8 cellular contexts compared by ENCODE assay signal in genomic region chr20:50932016-50932338, GRCh38. TPM values are rescaled to one million over a fixed set of nuclear protein-coding genes. Genes with fewer than 3 reads are reported as not detected.
DNase-seq lines count a peak whose midpoint lies in the region; ATAC-seq and TF ChIP-seq lines count a peak whose summit lies in the region.

No MANE protein-coding gene starts in this region.

- H3K27ac ChIP-seq in ascending aorta: peak overlapping the region; percentile 99
- H3K27ac ChIP-seq in vagina: peak overlapping the region; percentile 99

- no peak for TF ChIP-seq POLR2A in vagina (IDR thresholded peaks at IDR 0.05)

- H3K36me3 ChIP-seq in ascending aorta: peaks cover 19 to 29% of the 10 kb centered on the region in 2 donors
- peaks cover 0 to 30% of the 10 kb centered on the region in 2 donors for H3K36me3 ChIP-seq in vagina

- H3K27ac Mint-ChIP-seq in stimulated activated naive CD8-positive, alpha-beta T cell treated with anti-CD3 and anti-CD28 coated beads, Interleukin-15, Interleukin-2, amounts not matched to agents 100 ng/mL and 50 ng/mL, for 24 hours: peak overlapping the region; percentile 93
- peak overlapping the region; percentile 97 for H3K27ac Mint-ChIP-seq in memory B cell

- no peaks in the 10 kb centered on the region for H3K27me3 Mint-ChIP-seq in stimulated activated naive CD8-positive, alpha-beta T cell treated with anti-CD3 and anti-CD28 coated beads, Interleukin-15, Interleukin-2, amounts not matched to agents 100 ng/mL and 50 ng/mL, for 24 hours
- H3K27me3 Mint-ChIP-seq in memory B cell: no peaks in the 10 kb centered on the region

- H3K36me3 Mint-ChIP-seq in stimulated activated naive CD8-positive, alpha-beta T cell treated with anti-CD3 and anti-CD28 coated beads, Interleukin-15, Interleukin-2, amounts not matched to agents 100 ng/mL and 50 ng/mL, for 24 hours (ENCODE audit: low read depth): peaks cover 75% of the 10 kb centered on the region
- H3K36me3 Mint-ChIP-seq in memory B cell: peaks cover 17% of the 10 kb centered on the region

- no peaks in the 10 kb centered on the region for H3K27me3 ChIP-seq in ascending aorta
- no peaks in the 10 kb centered on the region for H3K27me3 ChIP-seq in vagina

- H3K9me3 Mint-ChIP-seq in stimulated activated naive CD8-positive, alpha-beta T cell treated with anti-CD3 and anti-CD28 coated beads, Interleukin-15, Interleukin-2, amounts not matched to agents 100 ng/mL and 50 ng/mL, for 24 hours: no peaks in the 10 kb centered on the region
- H3K9me3 Mint-ChIP-seq in memory B cell: no peaks in the 10 kb centered on the region

- peaks cover 0 to 7% of the 10 kb centered on the region in 2 donors for H3K4me1 ChIP-seq in ascending aorta
- peaks cover 40% of the 10 kb centered on the region for H3K4me1 ChIP-seq in vagina

- no peak for ATAC-seq in stimulated activated naive CD8-positive, alpha-beta T cell treated with anti-CD3 and anti-CD28 coated beads, Interleukin-15, Interleukin-2, amounts not matched to agents 100 U/mL and 50 U/mL, for 24 hours
- ATAC-seq in memory B cell (ENCODE audit: low read depth): no peak
- no peak for ATAC-seq in HG02885 (IDR thresholded peaks at IDR 0.05; ENCODE audit: poor library complexity, unreplicated experiment)

- peak overlapping the region; percentile 81 for H3K4me3 Mint-ChIP-seq in stimulated activated naive CD8-positive, alpha-beta T cell treated with anti-CD3 and anti-CD28 coated beads, Interleukin-15, Interleukin-2, amounts not matched to agents 100 ng/mL and 50 ng/mL, for 24 hours
- H3K4me3 Mint-ChIP-seq in memory B cell: peak overlapping the region; percentile 82

- intact Hi-C loops in ascending aorta (cut with DNase I): no loop called here
- intact Hi-C loops in vagina (cut with DNase I): loop anchor here (5.0 kb wide), 1 partner anchor 140 kb away; no protein-coding TSS in a partner anchor

- TF ChIP-seq CTCF in ascending aorta (IDR thresholded peaks at IDR 0.05): no peak
- TF ChIP-seq CTCF in vagina (IDR thresholded peaks at IDR 0.05): no peak

- H3K9me3 ChIP-seq in ascending aorta (no peaks in the 10 kb centered on the region), vagina (no peaks in the 10 kb centered on the region)

- peaks cover 41% of the 10 kb centered on the region for H3K4me1 Mint-ChIP-seq in stimulated activated naive CD8-positive, alpha-beta T cell treated with anti-CD3 and anti-CD28 coated beads, Interleukin-15, Interleukin-2, amounts not matched to agents 100 ng/mL and 50 ng/mL, for 24 hours (ENCODE audit: low read depth)
- H3K4me1 Mint-ChIP-seq in memory B cell: peaks cover 18% of the 10 kb centered on the region

- DNase-seq in stimulated activated naive CD8-positive, alpha-beta T cell treated with anti-CD3 and anti-CD28 coated beads, Interleukin-15, Interleukin-2, amounts not matched to agents 100 U/mL and 50 U/mL, for 24 hours: no peak
- DNase-seq in ascending aorta (ENCODE audit: low spot score in 2 of 2) (no peak), memory B cell (ENCODE audit: low spot score in 2 of 2) (no peak), vagina (ENCODE audit: extremely low spot score in 2 of 2) (no peak), NCI-H2107 (lab: John Stamatoyannopoulos, UW) (no peak), iPS-NIHi11 (ENCODE audit: low spot score) (no peak)

- peak overlapping the region; percentile 89 to 98 for H3K4me3 ChIP-seq in ascending aorta
- peak overlapping the region; percentile 95 to 97 for H3K4me3 ChIP-seq in vagina

RNA-seq across cellular contexts. Expression of gene ADNP, which starts 0.7 kb away (rescaled TPM):
- total RNA-seq in ascending aorta (22.5 TPM), vagina (51.6 TPM)

RNA-seq across cellular contexts. Expression of gene DPM1, which starts 26.4 kb away (rescaled TPM):
- 37.5 TPM for total RNA-seq in ascending aorta
- total RNA-seq in vagina: 21.1 TPM

RNA-seq across cellular contexts. Expression of gene MOCS3, which starts 26.6 kb away (rescaled TPM):
- total RNA-seq in ascending aorta (4.7 TPM), vagina (3.2 TPM)
